9 cellular contexts compared by ENCODE assay signal in genomic region chr10:7407368-7408002, GRCh38. TPM values are rescaled to one million over a fixed set of nuclear protein-coding genes. Genes with fewer than 3 reads are reported as not detected.
DNase-seq lines count a peak whose midpoint lies in the region; TF ChIP-seq lines count a peak whose summit lies in the region.
"Had no signal": no experiment of that assay in that cellular context is flagged by ENCODE, and none has a peak within 500 bp of the region (broad histone marks: within the 10 kb centered on the region; RNA-seq: fewer than 3 reads in every experiment).

No MANE protein-coding gene starts in this region.

- peaks cover 55% of the 10 kb centered on the region for H3K4me1 Mint-ChIP-seq in activated naive CD4-positive, alpha-beta T cell treated with anti-CD3 and anti-CD28 coated beads for 36 hours (ENCODE audit: low read depth)
- peaks cover 34% of the 10 kb centered on the region for H3K4me1 Mint-ChIP-seq in mesothelial cell of epicardium

- TF ChIP-seq CTCF in choroid plexus epithelial cell (conservative IDR thresholded peaks at IDR 0.05; ENCODE audit: low read depth, low read length) = no peak
- TF ChIP-seq CTCF in mesothelial cell of epicardium (IDR thresholded peaks at IDR 0.05; ENCODE audit: unreplicated experiment) = no peak
- TF ChIP-seq CTCF in transverse colon (IDR thresholded peaks at IDR 0.05) = no peak

- H3K27me3 ChIP-seq in transverse colon = peaks cover 52% of the 10 kb centered on the region

- no peak for TF ChIP-seq EP300 in transverse colon (IDR thresholded peaks at IDR 0.05; ENCODE audit: low read depth)

- no peak for DNase-seq in activated naive CD4-positive, alpha-beta T cell treated with anti-CD3 and anti-CD28 coated beads for 36 hours
- no peak for DNase-seq in activated naive CD4-positive, alpha-beta T cell treated with Interleukin-2 at 50 U/mL for 16 hours
- DNase-seq in choroid plexus epithelial cell (ENCODE audit: low read depth) = no peak
- no peak for DNase-seq in mesothelial cell of epicardium (ENCODE audit: low spot score in 2 of 2, unreplicated experiment in 2 of 2)
- DNase-seq in transverse colon = no peak
- DNase-seq in SW 1271 (lab: John Stamatoyannopoulos, UW) = no peak
- DNase-seq in KG1 (lab: John Stamatoyannopoulos, UW) = no peak
- DNase-seq in RKO (ENCODE audit: low spot score) = no peak
- DNase-seq: PC-9 had no signal

- intact Hi-C loops in activated naive CD4-positive, alpha-beta T cell treated with anti-CD3 and anti-CD28 coated beads for 36 hours (cut with micrococcal nuclease) = loop anchor here (1.0 kb wide), 1 partner anchor 147 kb away; no protein-coding TSS in a partner anchor
- intact Hi-C loops in transverse colon (cut with DNase I; ENCODE audit: low total_unique reads) = no loop called here

- H3K27ac Mint-ChIP-seq in activated naive CD4-positive, alpha-beta T cell treated with anti-CD3 and anti-CD28 coated beads for 36 hours = peak overlapping the region; percentile 13
- H3K27ac Mint-ChIP-seq in mesothelial cell of epicardium = no peak overlapping the region

- peaks cover 7% of the 10 kb centered on the region for H3K27me3 Mint-ChIP-seq in activated naive CD4-positive, alpha-beta T cell treated with anti-CD3 and anti-CD28 coated beads for 36 hours (ENCODE audit: low read depth)
- peaks cover 95% of the 10 kb centered on the region for H3K27me3 Mint-ChIP-seq in mesothelial cell of epicardium (ENCODE audit: low read depth)

- peak overlapping the region; percentile 73 to 79 (median 74) for H3K27ac ChIP-seq in transverse colon
- H3K27ac ChIP-seq: PC-9 had no signal

- H3K36me3 ChIP-seq in transverse colon = no peaks in the 10 kb centered on the region

- H3K4me3 ChIP-seq in choroid plexus epithelial cell (ENCODE audit: low read depth, low read length) (peak overlapping the region; percentile 48), transverse colon (peak overlapping the region in 3 of 4 donors; percentile 55 to 66 (median 58))
- H3K4me3 ChIP-seq: PC-9 had no signal

- no peaks in the 10 kb centered on the region for H3K9me3 Mint-ChIP-seq in activated naive CD4-positive, alpha-beta T cell treated with anti-CD3 and anti-CD28 coated beads for 36 hours
- H3K9me3 Mint-ChIP-seq in mesothelial cell of epicardium = no peaks in the 10 kb centered on the region

- peaks cover 5 to 34% (median 26%) of the 10 kb centered on the region in 4 donors for H3K4me1 ChIP-seq in transverse colon

- H3K9me3 ChIP-seq in transverse colon = no peaks in the 10 kb centered on the region

- WGBS in transverse colon (ENCODE audit: low coverage in 1 of 2), 2 donors = 56% methylated on average over 49 of the region's 49 CpGs; no CpG with 5 or more reads in 1 of the 2 donors

- peak overlapping the region; percentile 97 for H3K4me3 Mint-ChIP-seq in activated naive CD4-positive, alpha-beta T cell treated with anti-CD3 and anti-CD28 coated beads for 36 hours
- peak overlapping the region; percentile 76 for H3K4me3 Mint-ChIP-seq in mesothelial cell of epicardium

- peaks cover 7% of the 10 kb centered on the region for H3K36me3 Mint-ChIP-seq in activated naive CD4-positive, alpha-beta T cell treated with anti-CD3 and anti-CD28 coated beads for 36 hours (ENCODE audit: low read depth)
- no peaks in the 10 kb centered on the region for H3K36me3 Mint-ChIP-seq in mesothelial cell of epicardium

- CTCF ChIA-PET in activated naive CD4-positive, alpha-beta T cell treated with anti-CD3 and anti-CD28 coated beads for 36 hours (lab: Charles Lee) = no interaction called here

- no peak for TF ChIP-seq POLR2A in transverse colon (IDR thresholded peaks at IDR 0.05)

- in situ Hi-C loops in transverse colon (cut with MboI; ENCODE audit: low pct_ligation_motif_present in 1 of 4, low pct_unique_long_range_greater_than_20kb in 1 of 4, low sequenced_read_pairs in 3 of 4) = loop anchor here (10.0 to 25.0 kb wide), 4 partner anchors 143 to 745 kb away; no protein-coding TSS in a partner anchor

RNA-seq across cellular contexts. Expression of gene SFMBT2, which starts 3.3 kb away (rescaled TPM):
- total RNA-seq in activated naive CD4-positive, alpha-beta T cell treated with anti-CD3 and anti-CD28 coated beads for 36 hours = 10 to 100 TPM; 20.0 to 21.5 TPM
- 0.86 to 2.3 TPM (median 2.0 TPM) in 3 replicates for total RNA-seq in mesothelial cell of epicardium
- 1 to 10 TPM in 3 of 4 donors, under 1 TPM in 1; 0.60 to 8.6 (median 2.5) TPM for total RNA-seq in transverse colon
